Comparison of ENCODE assay signal across 8 cellular contexts in the genomic region with DNA sequence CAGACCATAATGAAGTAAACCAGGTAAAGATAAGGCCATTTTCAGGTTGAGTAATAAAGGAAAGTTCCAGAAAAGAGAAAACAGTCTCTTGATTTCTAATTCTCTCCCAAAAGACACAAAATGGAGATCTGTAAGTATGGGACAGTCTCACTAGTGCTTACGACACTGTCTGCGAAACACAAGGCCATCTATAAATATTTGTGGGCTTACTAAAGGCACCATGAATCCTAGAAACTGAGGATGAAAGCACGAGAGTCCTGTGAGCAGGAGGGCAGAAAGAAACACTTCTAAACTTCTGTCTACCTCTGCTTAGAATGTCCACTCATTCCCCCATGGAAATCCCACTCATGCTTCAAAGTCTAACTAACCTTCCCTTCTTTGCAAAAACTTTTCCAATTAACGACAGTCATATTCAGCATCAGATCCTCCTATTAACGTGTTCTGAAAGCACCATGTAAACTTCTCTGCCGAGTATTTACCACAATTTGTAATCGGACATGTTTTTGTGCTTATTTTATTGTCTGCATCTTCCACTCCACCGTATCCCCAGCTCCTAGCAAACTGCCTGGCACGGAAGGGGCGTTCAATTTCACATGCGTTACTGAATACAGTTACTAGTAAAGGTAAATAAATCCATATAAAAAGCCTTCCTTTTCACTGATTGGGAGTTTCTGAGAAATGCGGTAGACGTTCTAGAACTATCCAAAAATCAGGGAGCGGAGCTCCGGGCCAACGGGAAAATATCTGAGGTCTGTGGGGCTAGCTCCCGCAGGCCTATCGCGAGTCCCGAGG. TPM values are rescaled to one million over a fixed set of nuclear protein-coding genes. Genes with fewer than 3 reads are reported as not detected.
A peak's percentile ranks its signal among the peaks of the same experiment; 100 is the strongest.
DNase-seq lines count a peak whose midpoint lies in the region; ATAC-seq and TF ChIP-seq lines count a peak whose summit lies in the region.

No MANE protein-coding gene starts in this region.

- WGBS in HUES64 = 7% methylated on average over 14 of the region's 20 CpGs

- H3K4me1 ChIP-seq in HUES64 (ENCODE audit: insufficient read depth, low read length) (no peaks in the 10 kb centered on the region; the same call in 1 of the 2 replicates), colonic mucosa (no peaks in the 10 kb centered on the region)
- H3K4me1 ChIP-seq in naive thymus-derived CD4-positive, alpha-beta T cell (ENCODE audit: control insufficient read depth in 2 of 2, insufficient read depth in 2 of 2, low read length in 2 of 2) = no peaks in the 10 kb centered on the region

- no peak for TF ChIP-seq CTCF in colonic mucosa (IDR thresholded peaks at IDR 0.05)

- H3K4me3 Mint-ChIP-seq in naive thymus-derived CD4-positive, alpha-beta T cell = no peak overlapping the region

- H3K27ac Mint-ChIP-seq in naive thymus-derived CD4-positive, alpha-beta T cell = no peak overlapping the region

- H3K9me3 Mint-ChIP-seq in naive thymus-derived CD4-positive, alpha-beta T cell = no peaks in the 10 kb centered on the region

- peak overlapping the region; percentile 85 for H3K27ac ChIP-seq in HUES64 (ENCODE audit: low read depth, low read length)
- peak overlapping the region; percentile 70 for H3K27ac ChIP-seq in colonic mucosa
- peak overlapping the region; percentile 88 for H3K27ac ChIP-seq in naive thymus-derived CD4-positive, alpha-beta T cell (ENCODE audit: low read depth, low read length)

- peak; percentile 26 for DNase-seq in DMS 273 (lab: John Stamatoyannopoulos, UW; ENCODE audit: unreplicated experiment)
- no peak for DNase-seq in DMS 273 treated with DMSO at 0.1 percent for 48 hours (lab: John Stamatoyannopoulos, UW)
- DNase-seq in colonic mucosa = no peak
- no peak for DNase-seq in naive thymus-derived CD4-positive, alpha-beta T cell
- DNase-seq in NCI-H1694 treated with DMSO at 0.1 percent for 48 hours (lab: John Stamatoyannopoulos, UW) = no peak
- no peak for DNase-seq in HPDE6-E6E7 (ENCODE audit: extremely low spot score)
- DNase-seq in DMS153 treated with DMSO at 0.1 percent for 48 hours (lab: John Stamatoyannopoulos, UW; ENCODE audit: unreplicated experiment) = no peak

- H3K4me3 ChIP-seq in HUES64 (ENCODE audit: low read length) (peak overlapping the region; percentile 97), colonic mucosa (peak overlapping the region; percentile 48)
- H3K4me3 ChIP-seq in naive thymus-derived CD4-positive, alpha-beta T cell (ENCODE audit: low read length) = peak overlapping the region; percentile 85

- POLR2A ChIA-PET in naive thymus-derived CD4-positive, alpha-beta T cell (lab: Charles Lee) = interaction anchor here (0.9 to 1.4 kb wide), 3 partner anchors 14 to 412 kb away, joined by 3 to 4 read pairs (median 4); no protein-coding TSS in a partner anchor

- no peak for ATAC-seq in naive thymus-derived CD4-positive, alpha-beta T cell

- peaks cover 27% of the 10 kb centered on the region for H3K36me3 ChIP-seq in HUES64 (ENCODE audit: insufficient read depth, low read length)
- H3K36me3 ChIP-seq in colonic mucosa = no peaks in the 10 kb centered on the region
- H3K36me3 ChIP-seq in naive thymus-derived CD4-positive, alpha-beta T cell (ENCODE audit: control insufficient read depth in 2 of 3, insufficient read depth in 3 of 3, low read length in 3 of 3) = peaks cover 0 to 12% (median 6%) of the 10 kb centered on the region in 3 experiments

- H3K27me3 Mint-ChIP-seq in naive thymus-derived CD4-positive, alpha-beta T cell = no peaks in the 10 kb centered on the region

- peaks cover 0 to 3% (median 0%) of the 10 kb centered on the region in 5 donors for H3K36me3 Mint-ChIP-seq in naive thymus-derived CD4-positive, alpha-beta T cell

- no peaks in the 10 kb centered on the region for H3K27me3 ChIP-seq in HUES64 (ENCODE audit: insufficient read depth, low read length)
- no peaks in the 10 kb centered on the region for H3K27me3 ChIP-seq in colonic mucosa
- H3K27me3 ChIP-seq in naive thymus-derived CD4-positive, alpha-beta T cell (ENCODE audit: control insufficient read depth in 2 of 2, insufficient read depth in 2 of 2, low read length in 2 of 2) = no peaks in the 10 kb centered on the region

- peak overlapping the region; percentile 89 for H3K9ac ChIP-seq in HUES64 (ENCODE audit: low read depth, low read length)
- peak overlapping the region; percentile 76 to 81 for H3K9ac ChIP-seq in colonic mucosa (ENCODE audit: low read depth in 2 of 2, low read length in 2 of 2)

- H3K9me3 ChIP-seq in HUES64 (ENCODE audit: insufficient read depth, low read depth, low read length) (no peaks in the 10 kb centered on the region), colonic mucosa (no peaks in the 10 kb centered on the region)
- no peaks in the 10 kb centered on the region for H3K9me3 ChIP-seq in naive thymus-derived CD4-positive, alpha-beta T cell (ENCODE audit: control insufficient read depth in 2 of 3, low read length in 3 of 3)

- CTCF ChIA-PET in naive thymus-derived CD4-positive, alpha-beta T cell (lab: Charles Lee) = interaction anchor here (0.6 kb wide), 1 partner anchor 16 kb away, joined by 3 read pairs; no protein-coding TSS in a partner anchor

- intact Hi-C loops in colonic mucosa (cut with DNase I) = no loop called here
- intact Hi-C loops in naive thymus-derived CD4-positive, alpha-beta T cell (cut with micrococcal nuclease) = loop anchor here (1.0 to 10.0 kb wide), 17 partner anchors 18 to 1644 kb away; a partner anchor contains a TSS

- peaks cover 0 to 28% (median 15%) of the 10 kb centered on the region in 7 donors for H3K4me1 Mint-ChIP-seq in naive thymus-derived CD4-positive, alpha-beta T cell

RNA-seq across cellular contexts. Expression of a gene that starts 0.7 kb away (rescaled TPM):
- 39.7 TPM for polyA plus RNA-seq in HUES64 (2013, experiment 1 of 2)
- 48.3 TPM for polyA plus RNA-seq in HUES64 (2013, experiment 2 of 2)
- total RNA-seq in colonic mucosa = 10 to 100 TPM; 44.2 to 48.6 TPM
- 10 to 100 TPM; 17.6 to 36.8 (median 22.1) TPM for total RNA-seq in naive thymus-derived CD4-positive, alpha-beta T cell
- polyA plus RNA-seq in naive thymus-derived CD4-positive, alpha-beta T cell = 10 to 100 TPM; 54.8 to 65.6 TPM

RNA-seq across cellular contexts. Expression of a gene that starts 0.9 kb away (rescaled TPM):
- 2.3 TPM for polyA plus RNA-seq in HUES64 (2013, experiment 1 of 2)
- polyA plus RNA-seq in HUES64 (2013, experiment 2 of 2) = 2.0 TPM
- 10 to 100 TPM; 15.7 to 19.0 TPM for total RNA-seq in colonic mucosa
- total RNA-seq in naive thymus-derived CD4-positive, alpha-beta T cell = 10 to 100 TPM in 1 of 5 experiments, 1 to 10 TPM in 4; 6.7 to 11.4 (median 7.5) TPM
- 10 to 100 TPM; 15.2 to 16.4 TPM for polyA plus RNA-seq in naive thymus-derived CD4-positive, alpha-beta T cell

RNA-seq across cellular contexts. Expression of a gene that starts 45.8 kb away (rescaled TPM):
- polyA plus RNA-seq in HUES64 (2013, experiment 1 of 2) = 0.25 TPM
- 1.1 TPM for polyA plus RNA-seq in HUES64 (2013, experiment 2 of 2)
- total RNA-seq in colonic mucosa = under 1 TPM; 0.16 to 0.62 TPM
- total RNA-seq in naive thymus-derived CD4-positive, alpha-beta T cell = 10 to 100 TPM in 4 of 5 experiments, 1 to 10 TPM in 1; 7.8 to 50.2 (median 32.7) TPM
- polyA plus RNA-seq in naive thymus-derived CD4-positive, alpha-beta T cell = 10 to 100 TPM; 13.0 to 18.1 TPM

Comparison
In these comparisons a context has a peak if more than half of its experiments do, and no peak if none do; other contexts are left out.
1. RNA of a gene that starts 45.8 kb away (total RNA-seq): 7.8 to 50.2 TPM in naive thymus-derived CD4-positive, alpha-beta T cell; 0.16 to 0.62 TPM in colonic mucosa; every median in the first group is over 4 times any median in the second.
2. Peak in every context shown above with its lines, with median percentiles within 50 percentile points of each other: H3K27ac ChIP-seq and H3K4me3 ChIP-seq.